ENCODE assay signal across 7 cellular contexts in genomic region chr3:50365842-50366220, GRCh38. TPM values are rescaled to one million over a fixed set of nuclear protein-coding genes. Genes with fewer than 3 reads are reported as not detected.
A peak's percentile ranks its signal among the peaks of the same experiment; 100 is the strongest.
DNase-seq lines count a peak whose midpoint lies in the region; ATAC-seq and TF ChIP-seq lines count a peak whose summit lies in the region.
"Had no signal": no experiment of that assay in that cellular context is flagged by ENCODE, and none has a peak within 500 bp of the region (broad histone marks: within the 10 kb centered on the region; RNA-seq: fewer than 3 reads in every experiment).

No MANE protein-coding gene starts in this region.

- peak overlapping the region; percentile 86 for H3K27ac Mint-ChIP-seq in activated CD8-positive, alpha-beta T cell treated with anti-CD3 and anti-CD28 coated beads, Interleukin-2, amount 10 ng/mL, durations not matched to agents 7 days and 5 days

- H3K79me2 ChIP-seq in DND-41 (ENCODE audit: insufficient read depth, low read length) = no peaks in the 10 kb centered on the region

- CTCF ChIA-PET in activated CD8-positive, alpha-beta T cell treated with anti-CD3 and anti-CD28 coated beads, Interleukin-2, amount 10 ng/mL, durations not matched to agents 7 days and 5 days (lab: Charles Lee) = interaction anchor here (0.7 to 1.4 kb wide), 5 partner anchors 15 to 202 kb away, joined by 3 to 5 read pairs (median 3); partner anchors contain the start of genes C3orf18, CYB561D2 and NPRL2

- H3K4me1 Mint-ChIP-seq in activated CD8-positive, alpha-beta T cell treated with anti-CD3 and anti-CD28 coated beads, Interleukin-2, amount 10 ng/mL, durations not matched to agents 7 days and 5 days (ENCODE audit: low read depth) = peaks cover 16% of the 10 kb centered on the region

- H3K4me3 ChIP-seq in DND-41 (ENCODE audit: low read depth in 1 of 2, low read length in 2 of 2) = no peak overlapping the region; a peak in 1 of 4 replicates
- H3K4me3 ChIP-seq in mononuclear cell (ENCODE audit: low read length) = peak overlapping the region; percentile 55

- H3K9me3 ChIP-seq in DND-41 (ENCODE audit: insufficient read depth, low read length, severe bottlenecking) (no peaks in the 10 kb centered on the region), mononuclear cell (ENCODE audit: low read depth, low read length) (no peaks in the 10 kb centered on the region)

- ATAC-seq in DND-41 (ENCODE audit: insufficient read depth, low read depth) (no peak), GM18873 (IDR thresholded peaks at IDR 0.05; ENCODE audit: low FRiP score, unreplicated experiment) (no peak), HG02571 (IDR thresholded peaks at IDR 0.05; ENCODE audit: unreplicated experiment) (no peak)
- ATAC-seq in activated CD8-positive, alpha-beta T cell treated with anti-CD3 and anti-CD28 coated beads, Interleukin-2, amount 10 ng/mL, durations not matched to agents 7 days and 5 days = no peak

- no peaks in the 10 kb centered on the region for H3K36me3 ChIP-seq in DND-41 (ENCODE audit: insufficient read depth, low read length)

- peaks cover 7% of the 10 kb centered on the region for H3K4me1 ChIP-seq in DND-41 (ENCODE audit: insufficient read depth, low read length)
- peaks cover 19% of the 10 kb centered on the region for H3K4me1 ChIP-seq in mononuclear cell (ENCODE audit: insufficient read depth, low read length)

- DNase-seq in DND-41 (no peak), NCI-H146 treated with DMSO at 0.1 percent for 48 hours (lab: John Stamatoyannopoulos, UW; ENCODE audit: unreplicated experiment) (no peak)
- no peak for DNase-seq in activated CD8-positive, alpha-beta T cell treated with anti-CD3 and anti-CD28 coated beads, Interleukin-2, amount 10 ng/mL, durations not matched to agents 7 days and 5 days

- H3K4me2 ChIP-seq in DND-41 (ENCODE audit: insufficient read depth, low read length) = peak overlapping the region; percentile 51; the same call in 1 of the 2 replicates

- POLR2A ChIA-PET in activated CD8-positive, alpha-beta T cell treated with anti-CD3 and anti-CD28 coated beads, Interleukin-2, amount 10 ng/mL, durations not matched to agents 7 days and 5 days (lab: Charles Lee) = interaction anchor here (0.7 to 1.5 kb wide), 8 partner anchors 8 to 242 kb away, joined by 3 to 6 read pairs (median 3); partner anchors contain the start of genes CYB561D2, NPRL2 and RASSF1

- H3K27ac ChIP-seq in DND-41 (ENCODE audit: low read length) = no peak overlapping the region
- H3K27ac ChIP-seq: GM23248 had no signal

- H3K9me3 Mint-ChIP-seq in activated CD8-positive, alpha-beta T cell treated with anti-CD3 and anti-CD28 coated beads, Interleukin-2, amount 10 ng/mL, durations not matched to agents 7 days and 5 days (ENCODE audit: insufficient read depth) = no peaks in the 10 kb centered on the region

- H4K20me1 ChIP-seq in DND-41 (ENCODE audit: insufficient read depth, low read length) = 0 out of 2 replicates have a peak, but pooled peaks cover 4% of the 10 kb centered on the region

- no peak overlapping the region for H2AFZ ChIP-seq in DND-41 (ENCODE audit: low read depth, low read length)

- no peak for TF ChIP-seq CTCF in DND-41 (IDR thresholded peaks at IDR 0.05; ENCODE audit: borderline replicate concordance, extremely low read depth, low read length, poor library complexity, severe bottlenecking)

- peak overlapping the region; percentile 9; the same call in 1 of the 2 replicates for H3K9ac ChIP-seq in DND-41 (ENCODE audit: low read depth, low read length)
- H3K9ac ChIP-seq: GM23248 had no signal

- H3K27me3 Mint-ChIP-seq in activated CD8-positive, alpha-beta T cell treated with anti-CD3 and anti-CD28 coated beads, Interleukin-2, amount 10 ng/mL, durations not matched to agents 7 days and 5 days (ENCODE audit: low read depth) = peaks cover 5% of the 10 kb centered on the region

- H3K4me3 Mint-ChIP-seq in activated CD8-positive, alpha-beta T cell treated with anti-CD3 and anti-CD28 coated beads, Interleukin-2, amount 10 ng/mL, durations not matched to agents 7 days and 5 days = peak overlapping the region; percentile 80

- H3K36me3 Mint-ChIP-seq in activated CD8-positive, alpha-beta T cell treated with anti-CD3 and anti-CD28 coated beads, Interleukin-2, amount 10 ng/mL, durations not matched to agents 7 days and 5 days (ENCODE audit: low read depth) = no peaks in the 10 kb centered on the region

- no peaks in the 10 kb centered on the region for H3K27me3 ChIP-seq in DND-41 (ENCODE audit: insufficient read depth, low read length, poor library complexity)
- H3K27me3 ChIP-seq in mononuclear cell (ENCODE audit: insufficient read depth, low read length) = no peaks in the 10 kb centered on the region

RNA-seq across cellular contexts. Expression of gene TMEM115, which starts 6.5 kb away (rescaled TPM):
- 10 to 100 TPM; 18.0 to 18.9 TPM for total RNA-seq in activated CD8-positive, alpha-beta T cell treated with anti-CD3 and anti-CD28 coated beads, Interleukin-2, amount 10 ng/mL, durations not matched to agents 7 days and 5 days
- 20.3 TPM for total RNA-seq in mononuclear cell

RNA-seq across cellular contexts. Expression of gene CYB561D2, which starts 15.2 kb away (rescaled TPM):
- 10 to 100 TPM; 42.5 to 43.6 TPM for total RNA-seq in activated CD8-positive, alpha-beta T cell treated with anti-CD3 and anti-CD28 coated beads, Interleukin-2, amount 10 ng/mL, durations not matched to agents 7 days and 5 days
- total RNA-seq in mononuclear cell = 10.8 TPM

RNA-seq across cellular contexts. Expression of gene NPRL2, which starts 15.3 kb away (rescaled TPM):
- 10 to 100 TPM; 59.8 to 60.3 TPM for total RNA-seq in activated CD8-positive, alpha-beta T cell treated with anti-CD3 and anti-CD28 coated beads, Interleukin-2, amount 10 ng/mL, durations not matched to agents 7 days and 5 days
- total RNA-seq in mononuclear cell = 11.1 TPM

RNA-seq across cellular contexts. Expression of gene ZMYND10, which starts 20.3 kb away (rescaled TPM):
- total RNA-seq in activated CD8-positive, alpha-beta T cell treated with anti-CD3 and anti-CD28 coated beads, Interleukin-2, amount 10 ng/mL, durations not matched to agents 7 days and 5 days = 1 to 10 TPM; 5.0 to 5.1 TPM
- total RNA-seq in mononuclear cell = 0.10 TPM

RNA-seq across cellular contexts. Expression of gene RASSF1, which starts 25.2 kb away (rescaled TPM):
- total RNA-seq in activated CD8-positive, alpha-beta T cell treated with anti-CD3 and anti-CD28 coated beads, Interleukin-2, amount 10 ng/mL, durations not matched to agents 7 days and 5 days = 100 to 1,000 TPM; 172 to 174 TPM
- total RNA-seq in mononuclear cell = 44.8 TPM
